Comparison of ENCODE assay signal across 1 cellular context in the genomic region with DNA sequence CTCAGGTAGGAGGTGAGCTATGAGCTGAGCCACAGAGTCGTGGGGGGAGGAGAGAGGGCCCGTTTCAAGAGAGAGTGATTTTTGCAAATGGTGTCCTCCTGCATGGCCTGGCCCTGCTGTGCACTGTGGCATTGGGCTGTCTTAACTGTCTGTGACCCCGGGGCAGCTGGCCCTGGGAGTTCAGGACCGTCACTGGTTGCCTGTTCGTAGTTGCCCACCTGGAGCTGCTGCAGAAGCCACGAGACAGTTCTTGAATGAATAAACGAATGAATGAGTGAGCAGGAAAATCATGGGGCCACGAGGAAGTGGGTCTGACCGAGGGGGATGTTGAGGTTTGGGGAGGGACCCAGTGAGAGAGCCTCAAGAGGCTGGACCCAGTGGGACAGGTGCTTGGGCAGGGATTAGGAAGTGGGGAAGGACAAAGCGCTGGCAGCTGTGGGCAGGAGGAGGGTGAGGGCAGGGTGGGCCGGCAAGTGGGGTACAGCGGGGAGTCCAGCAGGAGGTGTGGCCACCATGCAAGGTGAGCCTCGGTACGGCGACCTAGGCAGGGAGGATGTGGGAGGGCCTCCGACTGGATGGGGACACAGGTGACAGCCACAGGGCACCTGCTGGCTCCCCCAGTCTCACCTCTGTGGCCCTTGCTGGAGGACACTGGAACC.
TF ChIP-seq lines count a peak whose summit lies in the region.

No MANE protein-coding gene starts in this region.

TF ChIP-seq in GM23338, 12 proteins besides CTCF, POLR2A, EP300 and RAD21 (continued from another document):
- TF ChIP-seq, protein P1, sequence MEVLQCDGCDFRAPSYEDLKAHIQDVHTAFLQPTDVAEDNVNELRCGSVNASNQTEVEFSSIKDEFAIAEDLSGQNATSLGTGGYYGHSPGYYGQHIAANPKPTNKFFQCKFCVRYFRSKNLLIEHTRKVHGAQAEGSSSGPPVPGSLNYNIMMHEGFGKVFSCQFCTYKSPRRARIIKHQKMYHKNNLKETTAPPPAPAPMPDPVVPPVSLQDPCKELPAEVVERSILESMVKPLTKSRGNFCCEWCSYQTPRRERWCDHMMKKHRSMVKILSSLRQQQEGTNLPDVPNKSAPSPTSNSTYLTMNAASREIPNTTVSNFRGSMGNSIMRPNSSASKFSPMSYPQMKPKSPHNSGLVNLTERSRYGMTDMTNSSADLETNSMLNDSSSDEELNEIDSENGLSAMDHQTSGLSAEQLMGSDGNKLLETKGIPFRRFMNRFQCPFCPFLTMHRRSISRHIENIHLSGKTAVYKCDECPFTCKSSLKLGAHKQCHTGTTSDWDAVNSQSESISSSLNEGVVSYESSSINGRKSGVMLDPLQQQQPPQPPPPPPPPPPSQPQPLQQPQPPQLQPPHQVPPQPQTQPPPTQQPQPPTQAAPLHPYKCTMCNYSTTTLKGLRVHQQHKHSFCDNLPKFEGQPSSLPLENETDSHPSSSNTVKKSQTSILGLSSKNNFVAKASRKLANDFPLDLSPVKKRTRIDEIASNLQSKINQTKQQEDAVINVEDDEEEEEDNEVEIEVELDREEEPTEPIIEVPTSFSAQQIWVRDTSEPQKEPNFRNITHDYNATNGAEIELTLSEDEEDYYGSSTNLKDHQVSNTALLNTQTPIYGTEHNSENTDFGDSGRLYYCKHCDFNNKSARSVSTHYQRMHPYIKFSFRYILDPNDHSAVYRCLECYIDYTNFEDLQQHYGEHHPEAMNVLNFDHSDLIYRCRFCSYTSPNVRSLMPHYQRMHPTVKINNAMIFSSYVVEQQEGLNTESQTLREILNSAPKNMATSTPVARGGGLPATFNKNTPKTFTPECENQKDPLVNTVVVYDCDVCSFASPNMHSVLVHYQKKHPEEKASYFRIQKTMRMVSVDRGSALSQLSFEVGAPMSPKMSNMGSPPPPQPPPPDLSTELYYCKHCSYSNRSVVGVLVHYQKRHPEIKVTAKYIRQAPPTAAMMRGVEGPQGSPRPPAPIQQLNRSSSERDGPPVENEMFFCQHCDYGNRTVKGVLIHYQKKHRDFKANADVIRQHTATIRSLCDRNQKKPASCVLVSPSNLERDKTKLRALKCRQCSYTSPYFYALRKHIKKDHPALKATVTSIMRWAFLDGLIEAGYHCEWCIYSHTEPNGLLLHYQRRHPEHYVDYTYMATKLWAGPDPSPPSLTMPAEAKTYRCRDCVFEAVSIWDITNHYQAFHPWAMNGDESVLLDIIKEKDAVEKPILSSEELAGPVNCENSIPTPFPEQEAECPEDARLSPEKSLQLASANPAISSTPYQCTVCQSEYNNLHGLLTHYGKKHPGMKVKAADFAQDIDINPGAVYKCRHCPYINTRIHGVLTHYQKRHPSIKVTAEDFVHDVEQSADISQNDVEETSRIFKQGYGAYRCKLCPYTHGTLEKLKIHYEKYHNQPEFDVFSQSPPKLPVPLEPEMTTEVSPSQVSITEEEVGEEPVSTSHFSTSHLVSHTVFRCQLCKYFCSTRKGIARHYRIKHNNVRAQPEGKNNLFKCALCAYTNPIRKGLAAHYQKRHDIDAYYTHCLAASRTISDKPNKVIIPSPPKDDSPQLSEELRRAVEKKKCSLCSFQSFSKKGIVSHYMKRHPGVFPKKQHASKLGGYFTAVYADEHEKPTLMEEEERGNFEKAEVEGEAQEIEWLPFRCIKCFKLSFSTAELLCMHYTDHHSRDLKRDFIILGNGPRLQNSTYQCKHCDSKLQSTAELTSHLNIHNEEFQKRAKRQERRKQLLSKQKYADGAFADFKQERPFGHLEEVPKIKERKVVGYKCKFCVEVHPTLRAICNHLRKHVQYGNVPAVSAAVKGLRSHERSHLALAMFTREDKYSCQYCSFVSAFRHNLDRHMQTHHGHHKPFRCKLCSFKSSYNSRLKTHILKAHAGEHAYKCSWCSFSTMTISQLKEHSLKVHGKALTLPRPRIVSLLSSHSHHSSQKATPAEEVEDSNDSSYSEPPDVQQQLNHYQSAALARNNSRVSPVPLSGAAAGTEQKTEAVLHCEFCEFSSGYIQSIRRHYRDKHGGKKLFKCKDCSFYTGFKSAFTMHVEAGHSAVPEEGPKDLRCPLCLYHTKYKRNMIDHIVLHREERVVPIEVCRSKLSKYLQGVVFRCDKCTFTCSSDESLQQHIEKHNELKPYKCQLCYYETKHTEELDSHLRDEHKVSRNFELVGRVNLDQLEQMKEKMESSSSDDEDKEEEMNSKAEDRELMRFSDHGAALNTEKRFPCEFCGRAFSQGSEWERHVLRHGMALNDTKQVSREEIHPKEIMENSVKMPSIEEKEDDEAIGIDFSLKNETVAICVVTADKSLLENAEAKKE (CRISPR knock-in tag; IDR thresholded peaks at IDR 0.05): no peak
- TF ChIP-seq NANOG (IDR thresholded peaks at IDR 0.05; ENCODE audit: borderline replicate concordance): no peak
- TF ChIP-seq CREB1 (CRISPR knock-in tag; IDR thresholded peaks at IDR 0.05; ENCODE audit: low read depth): no peak
- no peak for TF ChIP-seq EZH2 (IDR thresholded peaks at IDR 0.05; ENCODE audit: low read depth, unreplicated experiment)
- no peak for TF ChIP-seq STAT1 (IDR thresholded peaks at IDR 0.05; ENCODE audit: unreplicated experiment)
- TF ChIP-seq, protein P2, sequence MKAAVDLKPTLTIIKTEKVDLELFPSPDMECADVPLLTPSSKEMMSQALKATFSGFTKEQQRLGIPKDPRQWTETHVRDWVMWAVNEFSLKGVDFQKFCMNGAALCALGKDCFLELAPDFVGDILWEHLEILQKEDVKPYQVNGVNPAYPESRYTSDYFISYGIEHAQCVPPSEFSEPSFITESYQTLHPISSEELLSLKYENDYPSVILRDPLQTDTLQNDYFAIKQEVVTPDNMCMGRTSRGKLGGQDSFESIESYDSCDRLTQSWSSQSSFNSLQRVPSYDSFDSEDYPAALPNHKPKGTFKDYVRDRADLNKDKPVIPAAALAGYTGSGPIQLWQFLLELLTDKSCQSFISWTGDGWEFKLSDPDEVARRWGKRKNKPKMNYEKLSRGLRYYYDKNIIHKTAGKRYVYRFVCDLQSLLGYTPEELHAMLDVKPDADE (IDR thresholded peaks at IDR 0.05): no peak
- TF ChIP-seq, protein P3, sequence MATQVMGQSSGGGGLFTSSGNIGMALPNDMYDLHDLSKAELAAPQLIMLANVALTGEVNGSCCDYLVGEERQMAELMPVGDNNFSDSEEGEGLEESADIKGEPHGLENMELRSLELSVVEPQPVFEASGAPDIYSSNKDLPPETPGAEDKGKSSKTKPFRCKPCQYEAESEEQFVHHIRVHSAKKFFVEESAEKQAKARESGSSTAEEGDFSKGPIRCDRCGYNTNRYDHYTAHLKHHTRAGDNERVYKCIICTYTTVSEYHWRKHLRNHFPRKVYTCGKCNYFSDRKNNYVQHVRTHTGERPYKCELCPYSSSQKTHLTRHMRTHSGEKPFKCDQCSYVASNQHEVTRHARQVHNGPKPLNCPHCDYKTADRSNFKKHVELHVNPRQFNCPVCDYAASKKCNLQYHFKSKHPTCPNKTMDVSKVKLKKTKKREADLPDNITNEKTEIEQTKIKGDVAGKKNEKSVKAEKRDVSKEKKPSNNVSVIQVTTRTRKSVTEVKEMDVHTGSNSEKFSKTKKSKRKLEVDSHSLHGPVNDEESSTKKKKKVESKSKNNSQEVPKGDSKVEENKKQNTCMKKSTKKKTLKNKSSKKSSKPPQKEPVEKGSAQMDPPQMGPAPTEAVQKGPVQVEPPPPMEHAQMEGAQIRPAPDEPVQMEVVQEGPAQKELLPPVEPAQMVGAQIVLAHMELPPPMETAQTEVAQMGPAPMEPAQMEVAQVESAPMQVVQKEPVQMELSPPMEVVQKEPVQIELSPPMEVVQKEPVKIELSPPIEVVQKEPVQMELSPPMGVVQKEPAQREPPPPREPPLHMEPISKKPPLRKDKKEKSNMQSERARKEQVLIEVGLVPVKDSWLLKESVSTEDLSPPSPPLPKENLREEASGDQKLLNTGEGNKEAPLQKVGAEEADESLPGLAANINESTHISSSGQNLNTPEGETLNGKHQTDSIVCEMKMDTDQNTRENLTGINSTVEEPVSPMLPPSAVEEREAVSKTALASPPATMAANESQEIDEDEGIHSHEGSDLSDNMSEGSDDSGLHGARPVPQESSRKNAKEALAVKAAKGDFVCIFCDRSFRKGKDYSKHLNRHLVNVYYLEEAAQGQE (IDR thresholded peaks at IDR 0.05; ENCODE audit: unreplicated experiment): no peak
- TF ChIP-seq ZNF114 (CRISPR knock-in tag; IDR thresholded peaks at IDR 0.05): no peak
- no peak for TF ChIP-seq ZNF331 (CRISPR knock-in tag; IDR thresholded peaks at IDR 0.05; ENCODE audit: low read depth)
- TF ChIP-seq POLR2AphosphoS5 (IDR thresholded peaks at IDR 0.05; ENCODE audit: low read depth): no peak
